Comparison of ENCODE assay signal across 12 cellular contexts in the genomic region with DNA sequence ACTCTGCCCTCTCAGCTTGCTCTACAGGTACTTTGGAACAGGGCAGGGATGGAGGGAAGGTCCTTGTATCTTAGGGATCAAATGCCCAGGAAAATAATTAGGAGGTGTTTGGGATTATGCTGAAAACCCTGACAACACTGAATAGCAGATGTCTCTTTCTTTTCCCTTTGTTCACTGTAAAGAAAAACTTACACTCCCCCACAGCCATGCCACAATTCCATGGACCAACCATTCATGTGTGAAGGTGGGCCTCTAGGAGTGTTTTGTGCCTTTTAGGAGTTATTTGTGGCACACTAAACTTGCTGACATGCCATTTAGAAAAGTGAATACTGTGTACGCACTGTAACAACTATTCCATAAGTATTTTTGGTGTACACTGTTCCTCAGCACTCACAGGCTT.
DNase-seq lines count a peak whose midpoint lies in the region; ATAC-seq, FAIRE-seq and TF ChIP-seq lines count a peak whose summit lies in the region.
"Had no signal": no experiment of that assay in that cellular context is flagged by ENCODE, and none has a peak within 500 bp of the region (broad histone marks: within the 10 kb centered on the region; RNA-seq: fewer than 3 reads in every experiment).

No MANE protein-coding gene starts in this region.

- H2AFZ ChIP-seq in HCT116 (ENCODE audit: low read depth, low read length, poor library complexity, severe bottlenecking) = no peak overlapping the region
- H2AFZ ChIP-seq in astrocyte (ENCODE audit: low read depth, low read length) = no peak overlapping the region

- H3K9ac ChIP-seq in HCT116 (ENCODE audit: low read length) (no peak overlapping the region), astrocyte (ENCODE audit: low read length) (no peak overlapping the region)

- H3K27me3 Mint-ChIP-seq in CD4-positive, alpha-beta memory T cell = peaks cover 28 to 41% of the 10 kb centered on the region in 2 donors
- H3K27me3 Mint-ChIP-seq in astrocyte (ENCODE audit: low read depth, unreplicated experiment) = no peaks in the 10 kb centered on the region
- peaks cover 26 to 37% of the 10 kb centered on the region in 2 donors for H3K27me3 Mint-ChIP-seq in natural killer cell (ENCODE audit: low read depth in 2 of 2)

- no peaks in the 10 kb centered on the region for H3K9me3 ChIP-seq in CD4-positive, alpha-beta memory T cell (ENCODE audit: control insufficient read depth in 1 of 2, low read length in 2 of 2)
- H3K9me3 ChIP-seq in HCT116 (ENCODE audit: control insufficient read depth in 1 of 2, insufficient read depth in 1 of 2, low read depth in 1 of 2, low read length in 2 of 2) (no peaks in the 10 kb centered on the region), astrocyte (ENCODE audit: insufficient read depth, low read depth, low read length) (no peaks in the 10 kb centered on the region)
- H3K9me3 ChIP-seq: MG63, spleen had no signal

- peaks cover 13% of the 10 kb centered on the region for H3K4me1 ChIP-seq in CD4-positive, alpha-beta memory T cell (ENCODE audit: insufficient read depth, low read length)
- H3K4me1 ChIP-seq in HCT116 (ENCODE audit: control insufficient read depth in 1 of 2, insufficient read depth in 2 of 2, low read length in 2 of 2) (peaks cover 10 to 22% of the 10 kb centered on the region in 2 experiments), astrocyte (ENCODE audit: insufficient read depth, low read length) (peaks cover 4% of the 10 kb centered on the region)

- RAD21 ChIA-PET in HCT116 (lab: Charles Lee; ENCODE audit: low non-redundant PET in 1 of 2, low total read pairs in 2 of 2, uncharacterized antibody in 2 of 2, unreplicated experiment in 2 of 2) = no interaction called here

- BruUV-seq in HCT116 (replicated peaks; lab: Mats Ljungman, UMichigan) = no TSS peak

- peaks cover 4% of the 10 kb centered on the region for H3K27me3 ChIP-seq in CD4-positive, alpha-beta memory T cell (ENCODE audit: insufficient read depth, low read length)
- H3K27me3 ChIP-seq in HCT116 (ENCODE audit: insufficient read depth, low read length) (no peaks in the 10 kb centered on the region), astrocyte (ENCODE audit: insufficient read depth, low read length) (no peaks in the 10 kb centered on the region)

- H3K36me3 ChIP-seq in CD4-positive, alpha-beta memory T cell (ENCODE audit: insufficient read depth, low read length) = no peaks in the 10 kb centered on the region
- H3K36me3 ChIP-seq in HCT116 (ENCODE audit: control insufficient read depth in 1 of 2, insufficient read depth in 2 of 2, low read length in 2 of 2) = no peaks in the 10 kb centered on the region
- no peaks in the 10 kb centered on the region for H3K36me3 ChIP-seq in astrocyte (ENCODE audit: insufficient read depth, low read length)
- H3K36me3 ChIP-seq: MG63, spleen had no signal

- TF ChIP-seq RAD21 in HCT116 (IDR thresholded peaks at IDR 0.05; ENCODE audit: low read depth) = no peak

- POLR2A ChIA-PET in CD4-positive, alpha-beta memory T cell (lab: Charles Lee; ENCODE audit: partially characterized antibody) = no interaction called here
- POLR2A ChIA-PET in HCT116 (lab: Charles Lee) = no interaction called here

- no peaks in the 10 kb centered on the region for H4K20me1 ChIP-seq in HCT116 (ENCODE audit: insufficient read depth)
- no peaks in the 10 kb centered on the region for H4K20me1 ChIP-seq in astrocyte (ENCODE audit: insufficient read depth, low read length)

- H3K27ac Mint-ChIP-seq in CD4-positive, alpha-beta memory T cell = no peak overlapping the region
- no peak overlapping the region for H3K27ac Mint-ChIP-seq in astrocyte (ENCODE audit: unreplicated experiment)
- H3K27ac Mint-ChIP-seq in natural killer cell = no peak overlapping the region

- no peak for DNase-seq in CD4-positive, alpha-beta memory T cell
- DNase-seq in HCT116 (ENCODE audit: low read depth, low spot score) (no peak), astrocyte (ENCODE audit: low read depth) (no peak), natural killer cell (no peak), GM12892 (ENCODE audit: insufficient read length) (no peak), NCI-H524 (lab: John Stamatoyannopoulos, UW) (no peak), hepatic stellate cell (ENCODE audit: low spot score) (no peak)
- DNase-seq: activated CD8-positive, alpha-beta memory T cell treated with anti-CD3 and anti-CD28 coated beads, Interleukin-2, amount 50 U/mL, for 4 hours had no signal

- peak overlapping the region; percentile 47 to 93 (median 88) for H3K4me3 Mint-ChIP-seq in CD4-positive, alpha-beta memory T cell
- H3K4me3 Mint-ChIP-seq in astrocyte (ENCODE audit: unreplicated experiment) = peak overlapping the region; percentile 90
- H3K4me3 Mint-ChIP-seq in natural killer cell = peak overlapping the region; percentile 96

- intact Hi-C loops in CD4-positive, alpha-beta memory T cell (cut with micrococcal nuclease) = no loop called here
- intact Hi-C loops in HCT116 (cut with micrococcal nuclease) (no loop called here), natural killer cell (cut with micrococcal nuclease) (no loop called here)

- no peak for TF ChIP-seq POLR2A in HCT116 (IDR thresholded peaks at IDR 0.05; ENCODE audit: borderline replicate concordance, extremely low read depth, insufficient read depth, insufficient read length)
- no peak for TF ChIP-seq POLR2A in GM12892 (IDR thresholded peaks at IDR 0.05; ENCODE audit: low read depth, low read length)

- H3K9me3 Mint-ChIP-seq in CD4-positive, alpha-beta memory T cell = peaks cover 0 to 4% (median 0%) of the 10 kb centered on the region in 8 donors
- H3K9me3 Mint-ChIP-seq in astrocyte (ENCODE audit: unreplicated experiment) (no peaks in the 10 kb centered on the region), natural killer cell (no peaks in the 10 kb centered on the region)

- H3K4me2 ChIP-seq in HCT116 (ENCODE audit: low read length) (peak overlapping the region; percentile 84), astrocyte (ENCODE audit: low read length) (no peak overlapping the region)

- CTCF ChIA-PET in CD4-positive, alpha-beta memory T cell (lab: Charles Lee; ENCODE audit: partially characterized antibody) = no interaction called here
- CTCF ChIA-PET in HCT116 (lab: Charles Lee) = no interaction called here

- ATAC-seq in HCT116 (no peak), natural killer cell (no peak), HG02840 (IDR thresholded peaks at IDR 0.05; ENCODE audit: low FRiP score, unreplicated experiment) (no peak)

- FAIRE-seq in astrocyte (lab: Jason Lieb, UNC) (no peak), GM12892 (lab: Jason Lieb, UNC) (no peak)
- FAIRE-seq: bronchial epithelial cell had no signal

- TF ChIP-seq CTCF in HCT116 (IDR thresholded peaks at IDR 0.05 in 2 of 3, conservative IDR thresholded peaks at IDR 0.05 in 1 of 3; ENCODE audit: borderline replicate concordance in 1 of 3, insufficient read depth in 1 of 3, low read depth in 2 of 3, low read length in 2 of 3) (no peak), astrocyte (IDR thresholded peaks at IDR 0.05; ENCODE audit: insufficient read depth, low read depth, low read length) (no peak), natural killer cell (IDR thresholded peaks at IDR 0.05) (no peak)

- H3K9me2 ChIP-seq in HCT116 (ENCODE audit: insufficient read depth) = no peaks in the 10 kb centered on the region

- no peaks in the 10 kb centered on the region for H3K36me3 Mint-ChIP-seq in CD4-positive, alpha-beta memory T cell
- no peaks in the 10 kb centered on the region for H3K36me3 Mint-ChIP-seq in astrocyte (ENCODE audit: low read depth, unreplicated experiment)
- H3K36me3 Mint-ChIP-seq in natural killer cell = no peaks in the 10 kb centered on the region

- H3K79me2 ChIP-seq in HCT116 (ENCODE audit: insufficient read depth, low read length) (no peaks in the 10 kb centered on the region), astrocyte (ENCODE audit: insufficient read depth, low read length) (no peaks in the 10 kb centered on the region)

- H3K4me3 ChIP-seq in CD4-positive, alpha-beta memory T cell (ENCODE audit: low read length in 2 of 2) = no peak overlapping the region
- H3K4me3 ChIP-seq in HCT116 (replicated peaks in 1 of 2; ENCODE audit: low read depth in 1 of 2, low read length in 2 of 2) (peak overlapping the region in 1 of 2 experiments; percentile 71; a peak in 1 of 4 replicates), astrocyte (ENCODE audit: insufficient read depth, low read depth, low read length) (no peak overlapping the region)

- H3K27ac ChIP-seq in CD4-positive, alpha-beta memory T cell (ENCODE audit: low read depth, low read length) = no peak overlapping the region
- H3K27ac ChIP-seq in HCT116 (ENCODE audit: low read depth, low read length) (no peak overlapping the region), astrocyte (ENCODE audit: low read depth, low read length) (no peak overlapping the region)

- peaks cover 6 to 11% (median 9%) of the 10 kb centered on the region in 4 donors for H3K4me1 Mint-ChIP-seq in CD4-positive, alpha-beta memory T cell
- H3K4me1 Mint-ChIP-seq in astrocyte (ENCODE audit: low read depth, unreplicated experiment) (peaks cover 5% of the 10 kb centered on the region), natural killer cell (peaks cover 18 to 19% of the 10 kb centered on the region in 2 donors)

TF ChIP-seq in HCT116, 20 proteins besides CTCF, POLR2A, EP300 and RAD21 (continues in another document):
- TF ChIP-seq, protein P1, sequence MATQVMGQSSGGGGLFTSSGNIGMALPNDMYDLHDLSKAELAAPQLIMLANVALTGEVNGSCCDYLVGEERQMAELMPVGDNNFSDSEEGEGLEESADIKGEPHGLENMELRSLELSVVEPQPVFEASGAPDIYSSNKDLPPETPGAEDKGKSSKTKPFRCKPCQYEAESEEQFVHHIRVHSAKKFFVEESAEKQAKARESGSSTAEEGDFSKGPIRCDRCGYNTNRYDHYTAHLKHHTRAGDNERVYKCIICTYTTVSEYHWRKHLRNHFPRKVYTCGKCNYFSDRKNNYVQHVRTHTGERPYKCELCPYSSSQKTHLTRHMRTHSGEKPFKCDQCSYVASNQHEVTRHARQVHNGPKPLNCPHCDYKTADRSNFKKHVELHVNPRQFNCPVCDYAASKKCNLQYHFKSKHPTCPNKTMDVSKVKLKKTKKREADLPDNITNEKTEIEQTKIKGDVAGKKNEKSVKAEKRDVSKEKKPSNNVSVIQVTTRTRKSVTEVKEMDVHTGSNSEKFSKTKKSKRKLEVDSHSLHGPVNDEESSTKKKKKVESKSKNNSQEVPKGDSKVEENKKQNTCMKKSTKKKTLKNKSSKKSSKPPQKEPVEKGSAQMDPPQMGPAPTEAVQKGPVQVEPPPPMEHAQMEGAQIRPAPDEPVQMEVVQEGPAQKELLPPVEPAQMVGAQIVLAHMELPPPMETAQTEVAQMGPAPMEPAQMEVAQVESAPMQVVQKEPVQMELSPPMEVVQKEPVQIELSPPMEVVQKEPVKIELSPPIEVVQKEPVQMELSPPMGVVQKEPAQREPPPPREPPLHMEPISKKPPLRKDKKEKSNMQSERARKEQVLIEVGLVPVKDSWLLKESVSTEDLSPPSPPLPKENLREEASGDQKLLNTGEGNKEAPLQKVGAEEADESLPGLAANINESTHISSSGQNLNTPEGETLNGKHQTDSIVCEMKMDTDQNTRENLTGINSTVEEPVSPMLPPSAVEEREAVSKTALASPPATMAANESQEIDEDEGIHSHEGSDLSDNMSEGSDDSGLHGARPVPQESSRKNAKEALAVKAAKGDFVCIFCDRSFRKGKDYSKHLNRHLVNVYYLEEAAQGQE (IDR thresholded peaks at IDR 0.05; ENCODE audit: low read depth) = no peak
